In genomic region chr4:142331132-142331531, GRCh38 we compare ENCODE assay signal across 21 cellular contexts.
DNase-seq lines count a peak whose midpoint lies in the region; ATAC-seq and TF ChIP-seq lines count a peak whose summit lies in the region.
"Had no signal": no experiment of that assay in that cellular context is flagged by ENCODE, and none has a peak within 500 bp of the region (broad histone marks: within the 10 kb centered on the region; RNA-seq: fewer than 3 reads in every experiment).

No MANE protein-coding gene starts in this region.

- H3K4me3 ChIP-seq in SJCRH30 (no peak overlapping the region), parathyroid adenoma (ENCODE audit: low read depth, low read length) (no peak overlapping the region), thyroid gland (replicated peaks in 1 of 3) (no peak overlapping the region)
- H3K4me3 ChIP-seq: thoracic aorta had no signal

- DNase-seq in HFFc6 (peak; percentile 38), SJCRH30 (peak; percentile 18 to 38), fibroblast of peridontal ligament (ENCODE audit: extremely low read depth) (peak; percentile 84), NOMO-1 (lab: John Stamatoyannopoulos, UW; ENCODE audit: unreplicated experiment in 2 of 2) (no peak), thyroid gland (no peak)
- DNase-seq: activated B cell treated with CpG ODN at 0.5 μM for 24 hours; activated CD8-positive, alpha-beta memory T cell treated with anti-CD3 and anti-CD28 coated beads, Interleukin-2, amount 10 ng/mL, durations not matched to agents 7 days and 5 days; AML-193; erythroblast; head of caudate nucleus; midbrain; NCI-H1694; NCI-H526; nucleus accumbens; stimulated activated CD4-positive, alpha-beta T cell treated with anti-CD3 and anti-CD28 coated beads, Interleukin-4, amount 100 ng/mL, for 24 hours; T-cell had no signal

- no peaks in the 10 kb centered on the region for H3K9me3 Mint-ChIP-seq in HFFc6
- H3K9me3 Mint-ChIP-seq: activated B cell treated with CpG ODN at 0.5 μM for 24 hours, T-cell had no signal

- H3K4me2 ChIP-seq in parathyroid adenoma (ENCODE audit: low read length), result no peak overlapping the region

- H3K9me3 ChIP-seq in SJCRH30 (replicated peaks) (no peaks in the 10 kb centered on the region), parathyroid adenoma (ENCODE audit: control insufficient read depth, low read length) (no peaks in the 10 kb centered on the region), thyroid gland (no peaks in the 10 kb centered on the region)
- H3K9me3 ChIP-seq: thoracic aorta had no signal

- ATAC-seq in HG02970 (IDR thresholded peaks at IDR 0.05; ENCODE audit: low FRiP score, unreplicated experiment) (no peak), HG02852 (IDR thresholded peaks at IDR 0.05; ENCODE audit: unreplicated experiment) (no peak)
- ATAC-seq: activated CD8-positive, alpha-beta memory T cell treated with anti-CD3 and anti-CD28 coated beads, Interleukin-2, amount 10 ng/mL, durations not matched to agents 7 days and 5 days; Panc1; T-cell had no signal

- H2AFZ ChIP-seq in parathyroid adenoma, result no peak overlapping the region

- TF ChIP-seq CTCF in HFFc6 (IDR thresholded peaks at IDR 0.05) (no peak), parathyroid adenoma (IDR thresholded peaks at IDR 0.05) (no peak), thyroid gland (IDR thresholded peaks at IDR 0.05) (no peak)

- no peaks in the 10 kb centered on the region for H3K36me3 ChIP-seq in SJCRH30
- no peaks in the 10 kb centered on the region for H3K36me3 ChIP-seq in parathyroid adenoma (ENCODE audit: control insufficient read depth, insufficient read depth, low read length)
- H3K36me3 ChIP-seq in thyroid gland, result no peaks in the 10 kb centered on the region
- H3K36me3 ChIP-seq: thoracic aorta had no signal

- H3K4me1 Mint-ChIP-seq in HFFc6 (ENCODE audit: low read depth), result peaks cover 55% of the 10 kb centered on the region
- H3K4me1 Mint-ChIP-seq: activated B cell treated with CpG ODN at 0.5 μM for 24 hours; activated CD8-positive, alpha-beta memory T cell treated with anti-CD3 and anti-CD28 coated beads, Interleukin-2, amount 10 ng/mL, durations not matched to agents 7 days and 5 days had no signal

- peak overlapping the region; percentile 72 for H3K27ac Mint-ChIP-seq in HFFc6
- H3K27ac Mint-ChIP-seq: activated B cell treated with CpG ODN at 0.5 μM for 24 hours; activated CD8-positive, alpha-beta memory T cell treated with anti-CD3 and anti-CD28 coated beads, Interleukin-2, amount 10 ng/mL, durations not matched to agents 7 days and 5 days had no signal

- intact Hi-C loops in thyroid gland (cut with DNase I), result no loop called here

- peaks cover 17% of the 10 kb centered on the region for H3K36me3 Mint-ChIP-seq in HFFc6 (ENCODE audit: low read depth)

- H3K4me1 ChIP-seq in SJCRH30 (no peaks in the 10 kb centered on the region), parathyroid adenoma (no peaks in the 10 kb centered on the region), thyroid gland (no peaks in the 10 kb centered on the region)

- H3K27me3 ChIP-seq in SJCRH30 (no peaks in the 10 kb centered on the region), parathyroid adenoma (ENCODE audit: control insufficient read depth, insufficient read depth, low read length) (no peaks in the 10 kb centered on the region), thyroid gland (no peaks in the 10 kb centered on the region)

- no peaks in the 10 kb centered on the region; the same call in 1 of the 2 replicates for H3K27me3 Mint-ChIP-seq in HFFc6 (ENCODE audit: insufficient read depth)
- H3K27me3 Mint-ChIP-seq: activated B cell treated with CpG ODN at 0.5 μM for 24 hours; activated CD8-positive, alpha-beta memory T cell treated with anti-CD3 and anti-CD28 coated beads, Interleukin-2, amount 10 ng/mL, durations not matched to agents 7 days and 5 days; T-cell had no signal

- no peaks in the 10 kb centered on the region for H3K79me2 ChIP-seq in parathyroid adenoma

- H3K9ac ChIP-seq in parathyroid adenoma, result no peak overlapping the region

- 65 to 82% methylated on average over 4 of the region's 4 CpGs for whole genome bisulfite sequencing in thyroid gland, 2 donors

- TF ChIP-seq POLR2A in thyroid gland (IDR thresholded peaks at IDR 0.05), result no peak

- peak overlapping the region; percentile 50 for H3K4me3 Mint-ChIP-seq in HFFc6
- H3K4me3 Mint-ChIP-seq: activated B cell treated with CpG ODN at 0.5 μM for 24 hours; activated CD8-positive, alpha-beta memory T cell treated with anti-CD3 and anti-CD28 coated beads, Interleukin-2, amount 10 ng/mL, durations not matched to agents 7 days and 5 days; T-cell had no signal

- H3K27ac ChIP-seq in SJCRH30 (no peak overlapping the region), parathyroid adenoma (peak overlapping the region; percentile 42), thyroid gland (no peak overlapping the region)
- H3K27ac ChIP-seq: thoracic aorta had no signal

Comparison
In these comparisons a context has a peak if more than half of its experiments do, and no peak if none do; other contexts are left out.
1. DNase-seq: peak in HFFc6 (single experiment), SJCRH30 (2 of 2) and fibroblast of peridontal ligament (single experiment); none in NOMO-1 (0 of 2) and thyroid gland (0 of 2).